ENCODE assay signal across 8 cellular contexts in genomic region chr15:90004671-90005070, GRCh38. TPM values are rescaled to one million over a fixed set of nuclear protein-coding genes. Genes with fewer than 3 reads are reported as not detected.
DNase-seq lines count a peak whose midpoint lies in the region; ATAC-seq and TF ChIP-seq lines count a peak whose summit lies in the region.

No MANE protein-coding gene starts in this region.

- POLR2A ChIA-PET in activated CD4-positive, alpha-beta T cell treated with anti-CD3 and anti-CD28 coated beads, Interleukin-2, amount 10 ng/mL, durations not matched to agents 7 days and 5 days (lab: Charles Lee), result interaction anchor here (0.8 kb wide), 1 partner anchor 9 kb away, joined by 3 read pairs; no protein-coding TSS in a partner anchor

- H3K4me1 Mint-ChIP-seq in activated CD4-positive, alpha-beta T cell treated with anti-CD3 and anti-CD28 coated beads, Interleukin-2, amount 10 ng/mL, durations not matched to agents 7 days and 5 days, result peaks cover 70% of the 10 kb centered on the region
- H3K4me1 Mint-ChIP-seq in activated T-helper 2 cell treated with anti-CD3 and anti-CD28 coated beads, Interferon-gamma antibody, Interleukin-2, Interleukin-4, amounts not matched to agents 10 μg/mL and 5 μg/mL and 100 μg/mL, durations not matched to agents 14 hours and 24 hours and 36 hours (ENCODE audit: low read depth), result peaks cover 58% of the 10 kb centered on the region

- H3K36me3 Mint-ChIP-seq in activated CD4-positive, alpha-beta T cell treated with anti-CD3 and anti-CD28 coated beads, Interleukin-2, amount 10 ng/mL, durations not matched to agents 7 days and 5 days (ENCODE audit: low read depth), result peaks cover 16% of the 10 kb centered on the region
- H3K36me3 Mint-ChIP-seq in activated T-helper 2 cell treated with anti-CD3 and anti-CD28 coated beads, Interferon-gamma antibody, Interleukin-2, Interleukin-4, amounts not matched to agents 10 μg/mL and 5 μg/mL and 100 μg/mL, durations not matched to agents 14 hours and 24 hours and 36 hours (ENCODE audit: low read depth), result peaks cover 28% of the 10 kb centered on the region

- CTCF ChIA-PET in activated CD4-positive, alpha-beta T cell treated with anti-CD3 and anti-CD28 coated beads, Interleukin-2, amount 10 ng/mL, durations not matched to agents 7 days and 5 days (lab: Charles Lee), result interaction anchor here (0.7 to 2.5 kb wide), 6 partner anchors 9 to 25 kb away, joined by 3 to 11 read pairs (median 3); no protein-coding TSS in a partner anchor

- peaks cover 0 to 10% (median 0%) of the 10 kb centered on the region in 6 donors for H3K36me3 ChIP-seq in spleen

- no peaks in the 10 kb centered on the region for H3K27me3 Mint-ChIP-seq in activated CD4-positive, alpha-beta T cell treated with anti-CD3 and anti-CD28 coated beads, Interleukin-2, amount 10 ng/mL, durations not matched to agents 7 days and 5 days
- no peaks in the 10 kb centered on the region for H3K27me3 Mint-ChIP-seq in activated T-helper 2 cell treated with anti-CD3 and anti-CD28 coated beads, Interferon-gamma antibody, Interleukin-2, Interleukin-4, amounts not matched to agents 10 μg/mL and 5 μg/mL and 100 μg/mL, durations not matched to agents 14 hours and 24 hours and 36 hours (ENCODE audit: low read depth)

- no peaks in the 10 kb centered on the region for H3K27me3 ChIP-seq in right cardiac atrium (ENCODE audit: control insufficient read depth, insufficient read depth)
- no peaks in the 10 kb centered on the region for H3K27me3 ChIP-seq in spleen (replicated peaks in 1 of 7)

- peaks cover 15% of the 10 kb centered on the region for H3K4me1 ChIP-seq in right cardiac atrium (ENCODE audit: control insufficient read depth, insufficient read depth, low read length)
- peaks cover 19 to 90% (median 76%) of the 10 kb centered on the region in 6 donors for H3K4me1 ChIP-seq in spleen

- no peak overlapping the region for H3K27ac Mint-ChIP-seq in activated CD4-positive, alpha-beta T cell treated with anti-CD3 and anti-CD28 coated beads, Interleukin-2, amount 10 ng/mL, durations not matched to agents 7 days and 5 days
- peak overlapping the region; percentile 77 for H3K27ac Mint-ChIP-seq in activated T-helper 2 cell treated with anti-CD3 and anti-CD28 coated beads, Interferon-gamma antibody, Interleukin-2, Interleukin-4, amounts not matched to agents 10 μg/mL and 5 μg/mL and 100 μg/mL, durations not matched to agents 14 hours and 24 hours and 36 hours

- no peaks in the 10 kb centered on the region for H3K9me3 Mint-ChIP-seq in activated CD4-positive, alpha-beta T cell treated with anti-CD3 and anti-CD28 coated beads, Interleukin-2, amount 10 ng/mL, durations not matched to agents 7 days and 5 days
- H3K9me3 Mint-ChIP-seq in activated T-helper 2 cell treated with anti-CD3 and anti-CD28 coated beads, Interferon-gamma antibody, Interleukin-2, Interleukin-4, amounts not matched to agents 10 μg/mL and 5 μg/mL and 100 μg/mL, durations not matched to agents 14 hours and 24 hours and 36 hours, result no peaks in the 10 kb centered on the region

- peak overlapping the region; percentile 71 for H3K27ac ChIP-seq in right cardiac atrium (ENCODE audit: low read length)
- peak overlapping the region; percentile 13 to 97 (median 94) for H3K27ac ChIP-seq in spleen

- no peak for TF ChIP-seq CTCF in spleen (IDR thresholded peaks at IDR 0.05 in 8 of 11, conservative IDR thresholded peaks at IDR 0.05 in 3 of 11)

- intact Hi-C loops in activated T-helper 2 cell treated with anti-CD3 and anti-CD28 coated beads, Interferon-gamma antibody, Interleukin-2, Interleukin-4, amounts not matched to agents 10 μg/mL and 5 μg/mL and 100 μg/mL, durations not matched to agents 14 hours and 24 hours and 36 hours (cut with micrococcal nuclease), result loop anchor here (2.0 to 5.0 kb wide), 2 partner anchors 34 to 68 kb away; no protein-coding TSS in a partner anchor
- intact Hi-C loops in right cardiac atrium (cut with DNase I), result loop anchor here (5.0 to 10.0 kb wide), 2 partner anchors 60 to 68 kb away; no protein-coding TSS in a partner anchor
- intact Hi-C loops in spleen (cut with DNase I; ENCODE audit: low total_unique reads), result loop anchor here (10.0 kb wide), 1 partner anchor 60 kb away; no protein-coding TSS in a partner anchor

- H3K4me3 Mint-ChIP-seq in activated CD4-positive, alpha-beta T cell treated with anti-CD3 and anti-CD28 coated beads, Interleukin-2, amount 10 ng/mL, durations not matched to agents 7 days and 5 days, result no peak overlapping the region
- peak overlapping the region; percentile 38 for H3K4me3 Mint-ChIP-seq in activated T-helper 2 cell treated with anti-CD3 and anti-CD28 coated beads, Interferon-gamma antibody, Interleukin-2, Interleukin-4, amounts not matched to agents 10 μg/mL and 5 μg/mL and 100 μg/mL, durations not matched to agents 14 hours and 24 hours and 36 hours (ENCODE audit: low read depth)

- peak in 1 of 2 donors; percentile 38 for ATAC-seq in right cardiac atrium
- ATAC-seq in GM18870 (IDR thresholded peaks at IDR 0.05; ENCODE audit: unreplicated experiment), result no peak

- H3K9me3 ChIP-seq in right cardiac atrium (ENCODE audit: control insufficient read depth, low read length) (no peaks in the 10 kb centered on the region), spleen (no peaks in the 10 kb centered on the region)

- DNase-seq in activated CD4-positive, alpha-beta T cell treated with anti-CD3 and anti-CD28 coated beads for 48 hours, result peak; percentile 77
- DNase-seq in activated CD4-positive, alpha-beta T cell treated with anti-CD3 and anti-CD28 coated beads, Interleukin-2, amount 10 ng/mL, durations not matched to agents 7 days and 5 days, result no peak
- DNase-seq in activated T-helper 2 cell treated with anti-CD3 and anti-CD28 coated beads, Interferon-gamma antibody, Interleukin-2, Interleukin-4, amounts not matched to agents 10 μg/mL and 5 μg/mL and 100 μg/mL, durations not matched to agents 14 hours and 24 hours and 36 hours (ENCODE audit: low spot score), result no peak
- peak in 2 of 3 donors; percentile 46 to 60 for DNase-seq in right cardiac atrium
- DNase-seq in spleen, result peak; percentile 79
- DNase-seq in NCI-H524 (lab: John Stamatoyannopoulos, UW), result no peak
- no peak for DNase-seq in NCI-H1417 (lab: John Stamatoyannopoulos, UW)

- 65% methylated on average over 8 of the region's 8 CpGs for WGBS in right cardiac atrium
- WGBS in spleen, 5 donors, result 44 to 69% (median 65%) methylated on average over 8 of the region's 8 CpGs

- H3K4me3 ChIP-seq in right cardiac atrium (ENCODE audit: low read length), result no peak overlapping the region
- peak overlapping the region in 2 of 8 donors; percentile 84 to 92 for H3K4me3 ChIP-seq in spleen

- TF ChIP-seq POLR2A in spleen (IDR thresholded peaks at IDR 0.05), result no peak

RNA-seq across cellular contexts. Expression of gene ZNF710, which starts 3.5 kb away (rescaled TPM):
- total RNA-seq in activated CD4-positive, alpha-beta T cell treated with anti-CD3 and anti-CD28 coated beads, Interleukin-2, amount 10 ng/mL, durations not matched to agents 7 days and 5 days, result 10 to 100 TPM; 24.4 to 26.6 TPM
- 31.4 and 34.2 TPM in 2 replicates for total RNA-seq in activated T-helper 2 cell treated with anti-CD3 and anti-CD28 coated beads, Interferon-gamma antibody, Interleukin-2, Interleukin-4, amounts not matched to agents 10 μg/mL and 5 μg/mL and 100 μg/mL, durations not matched to agents 14 hours and 24 hours and 36 hours
- 10 to 100 TPM in 1 of 4 donors, 1 to 10 TPM in 3; 6.0 to 10.2 (median 8.1) TPM for total RNA-seq in right cardiac atrium
- 3.4 TPM for polyA plus RNA-seq in right cardiac atrium
- total RNA-seq in spleen, result 10 to 100 TPM; 25.5 to 66.4 (median 36.7) TPM
- polyA plus RNA-seq in spleen, result 10 to 100 TPM; 12.5 to 24.8 (median 19.5) TPM

Comparison
In these comparisons a context has a peak if more than half of its experiments do, and no peak if none do; other contexts are left out.
1. DNase-seq: peak in activated CD4-positive, alpha-beta T cell treated with anti-CD3 and anti-CD28 coated beads for 48 hours (single experiment), right cardiac atrium (2 of 3) and spleen (single experiment); none in activated CD4-positive, alpha-beta T cell treated with anti-CD3 and anti-CD28 coated beads, Interleukin-2, amount 10 ng/mL, durations not matched to agents 7 days and 5 days (single experiment), activated T-helper 2 cell treated with anti-CD3 and anti-CD28 coated beads, Interferon-gamma antibody, Interleukin-2, Interleukin-4, amounts not matched to agents 10 μg/mL and 5 μg/mL and 100 μg/mL, durations not matched to agents 14 hours and 24 hours and 36 hours (single experiment), NCI-H524 (0 of 2) and NCI-H1417 (0 of 3).